1 cellular context compared by ENCODE assay signal in the genomic region with DNA sequence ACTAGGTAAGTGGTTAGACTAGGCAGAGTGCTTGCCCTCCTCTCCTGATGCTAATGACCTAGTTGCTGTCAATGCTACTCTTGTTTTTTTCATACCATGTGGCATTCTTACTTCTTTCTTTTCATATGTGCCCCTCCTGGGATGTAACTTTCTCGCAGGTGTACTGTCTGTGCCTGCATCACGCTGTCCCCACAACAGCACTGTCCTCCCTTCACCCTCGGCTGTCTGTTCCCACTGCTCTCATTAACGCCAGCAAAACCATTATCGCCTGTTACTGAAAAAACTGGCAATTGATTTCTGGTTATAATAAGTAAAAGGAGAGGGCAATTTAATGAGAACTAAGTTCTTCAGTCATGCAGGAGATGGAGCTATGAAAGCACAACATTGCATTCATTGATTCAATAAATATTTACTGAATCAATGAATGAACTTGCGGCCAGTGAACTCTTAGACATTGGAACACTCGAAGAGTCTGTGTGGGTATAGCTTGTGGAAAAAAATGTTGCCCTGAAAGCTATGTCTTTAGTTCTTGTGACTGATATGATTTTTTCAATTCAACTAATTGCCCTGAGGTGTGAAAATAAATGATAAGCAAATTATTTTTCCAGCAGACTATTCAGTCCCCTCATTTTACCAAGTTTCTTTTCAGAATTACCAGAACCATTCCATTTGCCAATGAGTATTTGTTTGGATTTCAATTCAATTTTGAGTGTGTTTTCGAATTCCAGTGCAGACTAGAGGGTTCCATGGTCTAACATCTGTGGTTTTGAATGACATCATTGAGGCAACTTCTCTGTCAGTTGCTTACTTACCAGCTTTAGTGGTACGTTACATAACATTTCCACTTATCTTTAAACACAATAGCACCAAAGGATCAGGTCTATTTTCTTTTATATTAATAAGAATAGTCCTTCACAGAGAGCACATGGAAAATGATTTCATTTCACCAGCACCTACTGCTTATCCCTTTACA.
TF ChIP-seq lines count a peak whose summit lies in the region.

No MANE protein-coding gene starts in this region.

TF ChIP-seq in HEK293, 187 proteins besides CTCF, POLR2A, EP300 and RAD21 (continued from another document):
- TF ChIP-seq ZNF350 (tag by site-specific recombination; IDR thresholded peaks at IDR 0.05): no peak
- TF ChIP-seq ZNF521 (tag by site-specific recombination; IDR thresholded peaks at IDR 0.05): no peak
- no peak for TF ChIP-seq ZNF707 (tag by site-specific recombination; IDR thresholded peaks at IDR 0.05)
- TF ChIP-seq ZNF146 (tag by site-specific recombination; IDR thresholded peaks at IDR 0.05): no peak
- TF ChIP-seq, protein P1, sequence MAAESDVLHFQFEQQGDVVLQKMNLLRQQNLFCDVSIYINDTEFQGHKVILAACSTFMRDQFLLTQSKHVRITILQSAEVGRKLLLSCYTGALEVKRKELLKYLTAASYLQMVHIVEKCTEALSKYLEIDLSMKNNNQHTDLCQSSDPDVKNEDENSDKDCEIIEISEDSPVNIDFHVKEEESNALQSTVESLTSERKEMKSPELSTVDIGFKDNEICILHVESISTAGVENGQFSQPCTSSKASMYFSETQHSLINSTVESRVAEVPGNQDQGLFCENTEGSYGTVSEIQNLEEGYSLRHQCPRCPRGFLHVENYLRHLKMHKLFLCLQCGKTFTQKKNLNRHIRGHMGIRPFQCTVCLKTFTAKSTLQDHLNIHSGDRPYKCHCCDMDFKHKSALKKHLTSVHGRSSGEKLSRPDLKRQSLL (tag by site-specific recombination; IDR thresholded peaks at IDR 0.05): no peak
TF ChIP-seq in HEK293: peak in this region for 1.
